In the genomic region with DNA sequence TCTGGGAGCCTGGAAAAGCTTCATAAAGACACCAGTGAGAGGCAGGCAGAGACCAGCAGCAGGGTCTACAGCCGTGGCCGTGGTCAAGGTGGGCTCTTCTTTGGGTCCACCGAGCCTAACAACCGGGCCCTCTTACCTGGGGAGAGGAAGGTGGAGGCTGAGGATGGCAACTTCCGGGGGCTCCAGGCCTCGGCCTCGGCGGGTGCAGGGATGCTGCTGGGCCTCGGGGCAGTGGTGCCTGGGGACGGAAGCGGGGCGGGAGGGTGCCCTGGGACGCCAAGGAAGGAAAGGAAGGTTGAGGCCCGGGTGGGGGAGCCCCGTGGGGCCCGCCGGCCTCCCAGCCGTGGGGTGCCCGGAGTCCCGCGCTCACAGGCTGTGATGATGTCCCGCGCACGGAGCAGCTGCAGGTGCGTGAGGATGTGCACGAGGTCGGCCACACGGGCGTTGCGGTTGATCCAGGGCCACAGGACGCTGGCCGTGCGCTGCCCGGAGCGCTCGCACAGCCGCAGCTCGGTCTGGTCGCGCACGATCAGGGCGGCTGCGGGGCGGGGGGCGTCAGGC, we compare ENCODE assay signal across 8 cellular contexts. TPM values are rescaled to one million over a fixed set of nuclear protein-coding genes. Genes with fewer than 3 reads are reported as not detected.
DNase-seq lines count a peak whose midpoint lies in the region; ATAC-seq and TF ChIP-seq lines count a peak whose summit lies in the region.

No MANE protein-coding gene starts in this region.

- no peak for TF ChIP-seq EP300 in esophagus muscularis mucosa (IDR thresholded peaks at IDR 0.05)

- H3K4me1 Mint-ChIP-seq in CD4-positive, CD25-positive, alpha-beta regulatory T cell = peaks cover 0 to 18% (median 3%) of the 10 kb centered on the region in 4 donors

- H3K27ac ChIP-seq in CD4-positive, CD25-positive, alpha-beta regulatory T cell (ENCODE audit: insufficient read depth, low read length, poor library complexity, severe bottlenecking) = peak overlapping the region; percentile 55
- H3K27ac ChIP-seq in esophagus muscularis mucosa (replicated peaks in 1 of 4) (peak overlapping the region; percentile 77 to 90 (median 86)), prostate gland (peak overlapping the region; percentile 57 to 75)

- 40% methylated on average over 17 of the region's 45 CpGs for WGBS in esophagus muscularis mucosa
- no CpG with 5 or more reads among the region's 45 CpGs for WGBS in prostate gland

- no peaks in the 10 kb centered on the region for H3K9me3 ChIP-seq in CD4-positive, CD25-positive, alpha-beta regulatory T cell (ENCODE audit: control insufficient read depth in 2 of 2, low read length in 2 of 2)
- no peaks in the 10 kb centered on the region for H3K9me3 ChIP-seq in esophagus muscularis mucosa
- H3K9me3 ChIP-seq in prostate gland = no peaks in the 10 kb centered on the region

- TF ChIP-seq POLR2A in esophagus muscularis mucosa (IDR thresholded peaks at IDR 0.05; ENCODE audit: low read depth) = no peak
- TF ChIP-seq POLR2A in prostate gland (IDR thresholded peaks at IDR 0.05) = no peak

- DNase-seq in CD4-positive, CD25-positive, alpha-beta regulatory T cell = peak in 1 of 3 donors; percentile 51
- peak; percentile 12 for DNase-seq in T-helper 9 cell
- no peak for DNase-seq in esophagus muscularis mucosa (ENCODE audit: extremely low spot score)
- DNase-seq in prostate gland (ENCODE audit: low spot score) = no peak
- no peak for DNase-seq in COR-L47 (lab: John Stamatoyannopoulos, UW)
- DNase-seq in iPS-NIHi7 (ENCODE audit: extremely low spot score) = no peak

- peak overlapping the region; percentile 67 to 94 (median 79) for H3K27ac Mint-ChIP-seq in CD4-positive, CD25-positive, alpha-beta regulatory T cell

- peak overlapping the region; percentile 83 to 93 (median 88) for H3K4me3 Mint-ChIP-seq in CD4-positive, CD25-positive, alpha-beta regulatory T cell

- peak in 1 of 2 donors; percentile 3 for ATAC-seq in CD4-positive, CD25-positive, alpha-beta regulatory T cell (ENCODE audit: low read depth in 2 of 2)
- ATAC-seq in GM21786 (IDR thresholded peaks at IDR 0.05; ENCODE audit: unreplicated experiment) (peak; percentile 12), GM19351 (IDR thresholded peaks at IDR 0.05; ENCODE audit: unreplicated experiment) (no peak)

- peaks cover 4% of the 10 kb centered on the region for H3K36me3 Mint-ChIP-seq in CD4-positive, CD25-positive, alpha-beta regulatory T cell

- intact Hi-C loops in esophagus muscularis mucosa (cut with DNase I) (loop anchor here (5.0 kb wide), 1 partner anchor 33 kb away; no protein-coding TSS in a partner anchor), prostate gland (cut with DNase I) (loop anchor here (10.0 kb wide), 1 partner anchor 76 kb away; a partner anchor contains a TSS)

- H3K4me3 ChIP-seq in CD4-positive, CD25-positive, alpha-beta regulatory T cell (ENCODE audit: low read depth, low read length) = peak overlapping the region; percentile 19
- H3K4me3 ChIP-seq in esophagus muscularis mucosa (peak overlapping the region; percentile 60 to 71 (median 63)), prostate gland (peak overlapping the region; percentile 37 to 44)

- no peak for TF ChIP-seq CTCF in esophagus muscularis mucosa (IDR thresholded peaks at IDR 0.05)
- no peak for TF ChIP-seq CTCF in prostate gland (IDR thresholded peaks at IDR 0.05)

- H3K27me3 Mint-ChIP-seq in CD4-positive, CD25-positive, alpha-beta regulatory T cell = no peaks in the 10 kb centered on the region

- H3K9me3 Mint-ChIP-seq in CD4-positive, CD25-positive, alpha-beta regulatory T cell = no peaks in the 10 kb centered on the region

- H3K36me3 ChIP-seq in CD4-positive, CD25-positive, alpha-beta regulatory T cell (ENCODE audit: control insufficient read depth, insufficient read depth, low read length) = no peaks in the 10 kb centered on the region
- H3K36me3 ChIP-seq in esophagus muscularis mucosa (peaks cover 0 to 33% (median 23%) of the 10 kb centered on the region in 4 donors), prostate gland (no peaks in the 10 kb centered on the region)

- no peaks in the 10 kb centered on the region for H3K27me3 ChIP-seq in CD4-positive, CD25-positive, alpha-beta regulatory T cell (ENCODE audit: control insufficient read depth, insufficient read depth, low read length)
- H3K27me3 ChIP-seq in esophagus muscularis mucosa (no peaks in the 10 kb centered on the region), prostate gland (replicated peaks; ENCODE audit: insufficient read depth) (no peaks in the 10 kb centered on the region)

- peaks cover 22% of the 10 kb centered on the region for H3K4me1 ChIP-seq in CD4-positive, CD25-positive, alpha-beta regulatory T cell (ENCODE audit: control insufficient read depth, insufficient read depth, low read length, poor library complexity, severe bottlenecking)
- H3K4me1 ChIP-seq in esophagus muscularis mucosa = peaks cover 6 to 39% (median 31%) of the 10 kb centered on the region in 4 donors
- H3K4me1 ChIP-seq in prostate gland (replicated peaks) = no peaks in the 10 kb centered on the region

RNA-seq across cellular contexts. Expression of a gene that starts 0.6 kb away (rescaled TPM):
- total RNA-seq in CD4-positive, CD25-positive, alpha-beta regulatory T cell = 64.7 TPM
- polyA plus RNA-seq in CD4-positive, CD25-positive, alpha-beta regulatory T cell = 10 to 100 TPM; 23.7 to 29.5 (median 26.0) TPM
- 10 to 100 TPM; 50.5 to 74.9 (median 67.6) TPM for total RNA-seq in esophagus muscularis mucosa
- 100 to 1,000 TPM; 113 to 122 TPM for total RNA-seq in prostate gland

RNA-seq across cellular contexts. Expression of a gene that starts 46.6 kb away (rescaled TPM):
- total RNA-seq in CD4-positive, CD25-positive, alpha-beta regulatory T cell = 6.0 TPM
- polyA plus RNA-seq in CD4-positive, CD25-positive, alpha-beta regulatory T cell = 10 to 100 TPM; 16.1 to 21.0 (median 17.7) TPM
- total RNA-seq in esophagus muscularis mucosa (1 to 10 TPM; 3.6 to 6.9 (median 6.1) TPM), prostate gland (10 to 100 TPM; 16.9 to 18.2 TPM)

RNA-seq across cellular contexts. Expression of a gene that starts 47.5 kb away (rescaled TPM):
- 71.6 TPM for total RNA-seq in CD4-positive, CD25-positive, alpha-beta regulatory T cell
- 1 to 10 TPM; 3.0 to 4.3 (median 3.6) TPM for polyA plus RNA-seq in CD4-positive, CD25-positive, alpha-beta regulatory T cell
- 100 to 1,000 TPM in 1 of 4 donors, 10 to 100 TPM in 3; 50.7 to 102 (median 60.8) TPM for total RNA-seq in esophagus muscularis mucosa
- total RNA-seq in prostate gland = 100 to 1,000 TPM in 1 of 2 donors, 10 to 100 TPM in 1; 67.7 to 115 TPM
